9 cellular contexts compared by ENCODE assay signal in genomic region chr9:89410709-89411111, GRCh38.
DNase-seq lines count a peak whose midpoint lies in the region; ATAC-seq and FAIRE-seq lines count a peak whose summit lies in the region.
"Had no signal": no experiment of that assay in that cellular context is flagged by ENCODE, and none has a peak within 500 bp of the region (broad histone marks: within the 10 kb centered on the region; RNA-seq: fewer than 3 reads in every experiment).

No MANE protein-coding gene starts in this region.

- H3K27ac Mint-ChIP-seq in activated naive CD4-positive, alpha-beta T cell treated with anti-CD3 and anti-CD28 coated beads, Interleukin-2, amount 10 ng/mL, durations not matched to agents 7 days and 5 days: peak overlapping the region; percentile 84

- H3K27me3 Mint-ChIP-seq in activated naive CD4-positive, alpha-beta T cell treated with anti-CD3 and anti-CD28 coated beads, Interleukin-2, amount 10 ng/mL, durations not matched to agents 7 days and 5 days: no peaks in the 10 kb centered on the region
- H3K27me3 Mint-ChIP-seq: B cell had no signal

- no peak for FAIRE-seq in frontal cortex (lab: Jason Lieb, UNC)

- peak; percentile 41 for ATAC-seq in HG03460 (IDR thresholded peaks at IDR 0.05; ENCODE audit: unreplicated experiment)

- DNase-seq in activated CD4-positive, alpha-beta T cell treated with anti-CD3 and anti-CD28 coated beads for 4 hours: peak; percentile 66 to 67
- DNase-seq in activated CD4-positive, alpha-beta T cell treated with anti-CD3 and anti-CD28 coated beads, Interleukin-2, amount 50 U/mL, for 1 hour: no peak
- DNase-seq in activated naive CD4-positive, alpha-beta T cell treated with anti-CD3 and anti-CD28 coated beads, Interleukin-2, amount 10 ng/mL, durations not matched to agents 7 days and 5 days: peak; percentile 44
- DNase-seq in stimulated activated CD4-positive, alpha-beta T cell treated with anti-CD3 and anti-CD28 coated beads, Interleukin-2, amount 100 ng/mL, for 48 hours: peak; percentile 51 to 59
- DNase-seq in SKM-1 (lab: John Stamatoyannopoulos, UW; ENCODE audit: unreplicated experiment): no peak
- no peak for DNase-seq in frontal cortex (ENCODE audit: low spot score in 2 of 2)
- no peak for DNase-seq in NCI-H1092 treated with DMSO at 0.1 percent for 48 hours (lab: John Stamatoyannopoulos, UW)

- H3K4me1 Mint-ChIP-seq in activated naive CD4-positive, alpha-beta T cell treated with anti-CD3 and anti-CD28 coated beads, Interleukin-2, amount 10 ng/mL, durations not matched to agents 7 days and 5 days: peaks cover 79% of the 10 kb centered on the region

- CTCF ChIA-PET in activated naive CD4-positive, alpha-beta T cell treated with anti-CD3 and anti-CD28 coated beads, Interleukin-2, amount 10 ng/mL, durations not matched to agents 7 days and 5 days (lab: Charles Lee): interaction anchor here (0.8 to 5.9 kb wide), 7 partner anchors 12 to 139 kb away, joined by 3 to 30 read pairs (median 4); no protein-coding TSS in a partner anchor

- peaks cover 5% of the 10 kb centered on the region for H3K9me3 Mint-ChIP-seq in activated naive CD4-positive, alpha-beta T cell treated with anti-CD3 and anti-CD28 coated beads, Interleukin-2, amount 10 ng/mL, durations not matched to agents 7 days and 5 days

- peaks cover 76% of the 10 kb centered on the region for H3K36me3 Mint-ChIP-seq in activated naive CD4-positive, alpha-beta T cell treated with anti-CD3 and anti-CD28 coated beads, Interleukin-2, amount 10 ng/mL, durations not matched to agents 7 days and 5 days

- no peak overlapping the region for H3K4me3 Mint-ChIP-seq in activated naive CD4-positive, alpha-beta T cell treated with anti-CD3 and anti-CD28 coated beads, Interleukin-2, amount 10 ng/mL, durations not matched to agents 7 days and 5 days

Comparison
In these comparisons a context has a peak if more than half of its experiments do, and no peak if none do; other contexts are left out.
1. DNase-seq: peak in activated CD4-positive, alpha-beta T cell treated with anti-CD3 and anti-CD28 coated beads for 4 hours (2 of 2), activated naive CD4-positive, alpha-beta T cell treated with anti-CD3 and anti-CD28 coated beads, Interleukin-2, amount 10 ng/mL, durations not matched to agents 7 days and 5 days (single experiment) and stimulated activated CD4-positive, alpha-beta T cell treated with anti-CD3 and anti-CD28 coated beads, Interleukin-2, amount 100 ng/mL, for 48 hours (2 of 2); none in activated CD4-positive, alpha-beta T cell treated with anti-CD3 and anti-CD28 coated beads, Interleukin-2, amount 50 U/mL, for 1 hour (single experiment), SKM-1 (single experiment), frontal cortex (0 of 2) and NCI-H1092 treated with DMSO at 0.1 percent for 48 hours (single experiment).